In the genomic region with DNA sequence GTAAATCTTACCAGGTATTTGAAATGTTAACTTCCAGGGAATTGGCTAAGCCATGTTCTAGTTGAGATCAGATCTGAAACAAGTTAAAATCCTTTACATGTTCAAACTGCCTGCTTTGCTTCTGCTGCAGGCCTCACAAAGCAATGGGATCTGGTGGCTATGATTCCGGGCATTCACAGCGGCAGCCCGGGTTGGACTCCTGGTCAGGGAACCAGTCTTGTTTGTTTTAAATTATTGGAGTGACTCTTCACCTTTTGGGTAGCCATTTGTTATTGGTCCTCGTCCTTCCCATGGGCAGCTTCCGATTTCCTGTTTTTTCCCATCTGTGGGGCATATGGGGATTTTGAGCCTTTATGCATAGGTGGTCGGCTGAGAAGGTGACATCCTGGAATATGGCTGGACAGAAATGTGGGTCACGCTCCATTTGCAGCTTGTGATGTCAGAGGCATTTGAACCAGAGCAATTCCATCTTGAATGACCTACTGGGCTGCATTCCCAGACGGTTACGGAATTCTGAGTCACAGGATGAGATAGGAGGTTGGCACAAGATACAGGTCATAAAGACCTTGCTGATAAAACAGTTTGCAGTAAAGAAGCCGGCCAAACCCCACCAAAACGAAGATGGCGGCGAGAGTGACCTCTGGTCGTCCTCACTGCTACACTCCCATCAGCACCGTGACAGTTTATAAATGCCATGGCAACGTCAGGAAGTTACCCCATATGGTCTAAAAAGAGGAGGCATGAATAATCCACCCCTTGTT, we compare ENCODE assay signal across 13 cellular contexts. TPM values are rescaled to one million over a fixed set of nuclear protein-coding genes. Genes with fewer than 3 reads are reported as not detected.
DNase-seq lines count a peak whose midpoint lies in the region; ATAC-seq and TF ChIP-seq lines count a peak whose summit lies in the region.
"Had no signal": no experiment of that assay in that cellular context is flagged by ENCODE, and none has a peak within 500 bp of the region (broad histone marks: within the 10 kb centered on the region; RNA-seq: fewer than 3 reads in every experiment).

No MANE protein-coding gene starts in this region.

- WGBS in aorta, 2 donors: 28 to 38% methylated on average over 16 of the region's 16 CpGs

- intact Hi-C loops in Right ventricle myocardium inferior (cut with DNase I) (no loop called here), cardiac septum (cut with DNase I) (no loop called here), left lung (cut with DNase I) (no loop called here), aorta (cut with DNase I) (loop anchor here in 1 of 2 donors (5.0 kb wide), 1 partner anchor 56 kb away; a partner anchor contains a TSS)

- in situ Hi-C loops in GM13976 (cut with MboI; ENCODE audit: low sequenced_read_pairs, unreplicated experiment): no loop called here

- ATAC-seq in Right ventricle myocardium inferior: peak; percentile 84
- ATAC-seq in left lung: peak; percentile 49
- no peak for ATAC-seq in aorta (ENCODE audit: low FRiP score)
- ATAC-seq in GM18505 (IDR thresholded peaks at IDR 0.05; ENCODE audit: unreplicated experiment): no peak

- H3K27ac ChIP-seq in left lung: no peak overlapping the region
- H3K27ac ChIP-seq in aorta (ENCODE audit: low read depth in 1 of 2, low read length in 2 of 2): peak overlapping the region in 1 of 2 donors; percentile 35
- H3K27ac ChIP-seq: lower lobe of right lung had no signal

- TF ChIP-seq POLR2A in GM18505 (IDR thresholded peaks at IDR 0.05; ENCODE audit: borderline replicate concordance, extremely low read depth, insufficient read depth, insufficient read length): no peak

- H3K4me1 ChIP-seq in left lung (no peaks in the 10 kb centered on the region), aorta (ENCODE audit: control insufficient read depth in 1 of 2, insufficient read depth in 2 of 2, low read length in 2 of 2) (peaks cover 2 to 3% of the 10 kb centered on the region in 2 donors)

- DNase-seq in Right ventricle myocardium inferior (ENCODE audit: missing footprints) (no peak), cardiac septum (ENCODE audit: low spot score) (no peak), choroid plexus epithelial cell (ENCODE audit: low read depth) (peak; percentile 87), left lung (no peak), aorta (peak; percentile 67 to 82), GM13976 (ENCODE audit: low spot score) (no peak), NCI-H187 treated with DMSO at 0.1 percent for 48 hours (lab: John Stamatoyannopoulos, UW) (no peak)
- DNase-seq: 8988T; activated naive CD4-positive, alpha-beta T cell treated with anti-CD3 and anti-CD28 coated beads for 36 hours; Kasumi-1; lower lobe of right lung; SIG-M5 had no signal

- H3K36me3 ChIP-seq in left lung: no peaks in the 10 kb centered on the region
- H3K36me3 ChIP-seq in aorta (ENCODE audit: control insufficient read depth in 1 of 2, insufficient read depth in 2 of 2, low read length in 1 of 2): no peaks in the 10 kb centered on the region
- H3K36me3 ChIP-seq: lower lobe of right lung had no signal

- TF ChIP-seq CTCF in choroid plexus epithelial cell (conservative IDR thresholded peaks at IDR 0.05; ENCODE audit: low read depth, low read length) (no peak), left lung (IDR thresholded peaks at IDR 0.05) (no peak), GM13976 (IDR thresholded peaks at IDR 0.05; ENCODE audit: borderline replicate concordance, control extremely low read depth, extremely low read depth, insufficient read depth, missing control alignments) (no peak)

- H3K4me3 ChIP-seq in choroid plexus epithelial cell (ENCODE audit: low read depth, low read length) (no peak overlapping the region), left lung (no peak overlapping the region), aorta (ENCODE audit: low read length in 2 of 2) (no peak overlapping the region)
- H3K4me3 ChIP-seq: lower lobe of right lung had no signal

- H3K27me3 ChIP-seq in left lung (peaks cover 0 to 3% of the 10 kb centered on the region in 2 donors), aorta (ENCODE audit: control insufficient read depth in 1 of 2, insufficient read depth in 2 of 2, low read length in 1 of 2) (no peaks in the 10 kb centered on the region)

- H3K9me3 ChIP-seq in left lung: no peaks in the 10 kb centered on the region
- H3K9me3 ChIP-seq in aorta (ENCODE audit: control insufficient read depth, low read length): no peaks in the 10 kb centered on the region
- H3K9me3 ChIP-seq: lower lobe of right lung had no signal

RNA-seq across cellular contexts. Expression of a gene that starts 20.1 kb away (rescaled TPM):
- total RNA-seq in Right ventricle myocardium inferior (393 TPM), cardiac septum (272 TPM), left lung (1,000 to 10,000 TPM in 1 of 2 donors, 100 to 1,000 TPM in 1; 790 to 1,058 TPM), aorta (100 to 1,000 TPM; 371 to 432 TPM)
- 100 to 1,000 TPM; 559 to 782 TPM for polyA plus RNA-seq in aorta

RNA-seq across cellular contexts. Expression of a gene that starts 40.3 kb away (rescaled TPM):
- total RNA-seq in Right ventricle myocardium inferior: not detected
- total RNA-seq in cardiac septum: not detected
- total RNA-seq in left lung: not detected
- total RNA-seq in aorta: not detected
- not detected for polyA plus RNA-seq in aorta
- total RNA-seq: activated naive CD4-positive, alpha-beta T cell treated with anti-CD3 and anti-CD28 coated beads for 36 hours; lower lobe of right lung had no signal

RNA-seq across cellular contexts. Expression of a gene that starts 43.2 kb away (rescaled TPM):
- total RNA-seq in Right ventricle myocardium inferior (724 TPM), cardiac septum (486 TPM), left lung (100 to 1,000 TPM; 136 to 155 TPM), aorta (100 to 1,000 TPM; 113 to 123 TPM)
- polyA plus RNA-seq in aorta: 100 to 1,000 TPM; 104 to 295 TPM

RNA-seq across cellular contexts. Expression of a gene that starts 55.6 kb away (rescaled TPM):
- 67.3 TPM for total RNA-seq in Right ventricle myocardium inferior
- 72.9 TPM for total RNA-seq in cardiac septum
- 10 to 100 TPM; 82.2 to 92.8 TPM for total RNA-seq in left lung
- total RNA-seq in aorta: 10 to 100 TPM; 40.8 to 65.6 TPM
- polyA plus RNA-seq in aorta: 100 to 1,000 TPM in 1 of 2 donors, 10 to 100 TPM in 1; 87.3 to 105 TPM

RNA-seq across cellular contexts. Expression of a gene that starts 58.4 kb away (rescaled TPM):
- total RNA-seq in Right ventricle myocardium inferior (42.6 TPM), cardiac septum (40.0 TPM), left lung (10 to 100 TPM; 51.6 to 55.5 TPM), aorta (10 to 100 TPM; 40.5 to 48.8 TPM)
- 10 to 100 TPM; 11.8 to 22.5 TPM for polyA plus RNA-seq in aorta

Comparison
In these comparisons a context has a peak if more than half of its experiments do, and no peak if none do; other contexts are left out.
1. ATAC-seq: peak in Right ventricle myocardium inferior (single experiment) and left lung (single experiment); none in aorta (single experiment) and GM18505 (single experiment).
2. DNase-seq: peak in choroid plexus epithelial cell (single experiment) and aorta (2 of 2); none in Right ventricle myocardium inferior (single experiment), cardiac septum (single experiment), left lung (0 of 2), GM13976 (single experiment) and NCI-H187 treated with DMSO at 0.1 percent for 48 hours (single experiment).